ENCODE assay signal across 25 cellular contexts in genomic region chr7:159272739-159273138, GRCh38.
"Had no signal": no experiment of that assay in that cellular context is flagged by ENCODE, and none has a peak within 500 bp of the region (broad histone marks: within the 10 kb centered on the region; RNA-seq: fewer than 3 reads in every experiment).

No MANE protein-coding gene starts in this region.

- H2AFZ ChIP-seq: PC-9 had no signal

- H3K4me2 ChIP-seq: PC-9 had no signal

- ATAC-seq: activated CD8-positive, alpha-beta T cell treated with anti-CD3 and anti-CD28 coated beads, Interleukin-2, amount 10 ng/mL, durations not matched to agents 7 days and 5 days; activated naive CD4-positive, alpha-beta T cell treated with anti-CD3 and anti-CD28 coated beads, Interleukin-2, amount 50 U/mL, for 72 hours; Right ventricle myocardium inferior had no signal

- H3K9me3 ChIP-seq: MG63 had no signal

- H3K27ac ChIP-seq: PC-9, RWPE1 had no signal

- H3K27me3 ChIP-seq: MG63 had no signal

- H3K36me3 ChIP-seq: MG63 had no signal

- DNase-seq: activated CD4-positive, alpha-beta T cell treated with anti-CD3 and anti-CD28 coated beads, Interleukin-2, amount 10 ng/mL, durations not matched to agents 7 days and 5 days; activated CD4-positive, alpha-beta T cell treated with anti-CD3 and anti-CD28 coated beads, Interleukin-2, amount 50 U/mL, for 48 hours; activated CD8-positive, alpha-beta T cell treated with anti-CD3 and anti-CD28 coated beads, Interleukin-2, amount 10 ng/mL, durations not matched to agents 7 days and 5 days; activated gamma-delta T cell; activated naive CD4-positive, alpha-beta T cell treated with anti-CD3 and anti-CD28 coated beads for 36 hours; activated T-cell treated with anti-CD3 and anti-CD28 coated beads, Interleukin-2, amount 50 U/mL, for 24 hours; anterior cingulate cortex; caudate nucleus; cerebellar nuclear complex; cortex of kidney; Kasumi-1; KBM-7; MG63; NCI-H1048; NCI-H1105 treated with DMSO at 0.1 percent for 48 hours; NCI-H146; NCI-H187 treated with DMSO at 0.1 percent for 48 hours; NCI-H2081; NCI-H446 treated with DMSO at 0.1 percent for 48 hours; PC-9; SIG-M5; T1000 had no signal

- H3K4me3 ChIP-seq: MG63, PC-9 had no signal
